In genomic region chr11:118435893-118436624, GRCh38 we compare ENCODE assay signal across 1 cellular context.
TF ChIP-seq lines count a peak whose summit lies in the region.

TSS of gene KMT2A (plus strand) at chr11:118436492. CDS start at chr11:118436513, 21 bp downstream.

TF ChIP-seq in K562, 482 proteins besides CTCF, POLR2A, EP300 and RAD21 (continued from another document and continues in another):
- TF ChIP-seq MBD1 (CRISPR knock-in tag; IDR thresholded peaks at IDR 0.05) = no peak
- no peak for TF ChIP-seq ARID3A (IDR thresholded peaks at IDR 0.05; ENCODE audit: borderline replicate concordance, low read depth, low read length)
- TF ChIP-seq ZNF592 (IDR thresholded peaks at IDR 0.05) = no peak
- TF ChIP-seq ZNF766 (CRISPR knock-in tag; conservative IDR thresholded peaks at IDR 0.05) = peak; percentile 81
- TF ChIP-seq ZNF277 (CRISPR knock-in tag; IDR thresholded peaks at IDR 0.05; ENCODE audit: borderline replicate concordance) = no peak
- no peak for TF ChIP-seq KLF10 (CRISPR knock-in tag; IDR thresholded peaks at IDR 0.05)
- TF ChIP-seq GTF2B (IDR thresholded peaks at IDR 0.05; ENCODE audit: extremely low read depth, insufficient read length) = no peak
- peak; percentile 77 for TF ChIP-seq ZNF407 (IDR thresholded peaks at IDR 0.05; ENCODE audit: low read depth)
- TF ChIP-seq SNAPC5 (CRISPR knock-in tag; IDR thresholded peaks at IDR 0.05) = no peak
- TF ChIP-seq ZNF282 (CRISPR knock-in tag; IDR thresholded peaks at IDR 0.05) = no peak
- TF ChIP-seq HCFC1 (IDR thresholded peaks at IDR 0.05; ENCODE audit: low read depth, low read length) = peak; percentile 92
- TF ChIP-seq MAFK (IDR thresholded peaks at IDR 0.05; ENCODE audit: low read length) = no peak; the same call in 1 of the 2 replicates
- TF ChIP-seq SIRT6 (IDR thresholded peaks at IDR 0.05; ENCODE audit: low read depth, low read length) = no peak
- no peak for TF ChIP-seq CREB5 (CRISPR knock-in tag; IDR thresholded peaks at IDR 0.05)
- TF ChIP-seq MAX (CRISPR knock-in tag; IDR thresholded peaks at IDR 0.05) = peak; percentile 92
- no peak for TF ChIP-seq ATF1 (CRISPR knock-in tag; IDR thresholded peaks at IDR 0.05)
- TF ChIP-seq ATF1 (tag; IDR thresholded peaks at IDR 0.05) = peak; percentile 88
- peak; percentile 56 for TF ChIP-seq JUND (IDR thresholded peaks at IDR 0.05; ENCODE audit: borderline replicate concordance, low read depth, low read length)
- no peak; the same call in 2 of the 3 replicates for TF ChIP-seq JUND (tag; IDR thresholded peaks at IDR 0.05; ENCODE audit: borderline replicate concordance, low read depth, low read length)
- peak; percentile 93 for TF ChIP-seq ZBTB5 (IDR thresholded peaks at IDR 0.05)
- TF ChIP-seq RBM15 (IDR thresholded peaks at IDR 0.05; ENCODE audit: insufficient read depth, low read length) = no peak
- TF ChIP-seq MTA2 (IDR thresholded peaks at IDR 0.05; ENCODE audit: low read depth) = no peak
- TF ChIP-seq ZNF644 (tag; IDR thresholded peaks at IDR 0.05; ENCODE audit: low read depth) = 0 out of 2 replicates have a peak, but pooled peaks have one; percentile 66
- TF ChIP-seq ZNF695 (CRISPR knock-in tag; IDR thresholded peaks at IDR 0.05) = no peak
- TF ChIP-seq ZKSCAN1 (IDR thresholded peaks at IDR 0.05; ENCODE audit: low read depth, low read length) = no peak; the same call in 1 of the 2 replicates
- peak; percentile 87; the same call in 1 of the 2 replicates for TF ChIP-seq HNRNPL (IDR thresholded peaks at IDR 0.05; ENCODE audit: low read depth, low read length)
- no peak for TF ChIP-seq NR2C1 (IDR thresholded peaks at IDR 0.05)
- TF ChIP-seq NR2C1 (tag; IDR thresholded peaks at IDR 0.05) = no peak
- peak; percentile 86 for TF ChIP-seq ESRRA (IDR thresholded peaks at IDR 0.05; ENCODE audit: borderline replicate concordance, low read depth)
- no peak for TF ChIP-seq CTCFL (IDR thresholded peaks at IDR 0.05; ENCODE audit: borderline replicate concordance, insufficient read depth, low read depth, low read length, poor library complexity, severe bottlenecking)
- TF ChIP-seq STAT5A (IDR thresholded peaks at IDR 0.05; ENCODE audit: borderline replicate concordance, low read length) = peak; percentile 33; the same call in 1 of the 2 replicates
